14 cellular contexts compared by ENCODE assay signal in genomic region chr7:44976746-44977196, GRCh38. TPM values are rescaled to one million over a fixed set of nuclear protein-coding genes. Genes with fewer than 3 reads are reported as not detected.
DNase-seq lines count a peak whose midpoint lies in the region; ATAC-seq and TF ChIP-seq lines count a peak whose summit lies in the region.
"Had no signal": no experiment of that assay in that cellular context is flagged by ENCODE, and none has a peak within 500 bp of the region (broad histone marks: within the 10 kb centered on the region; RNA-seq: fewer than 3 reads in every experiment).

No MANE protein-coding gene starts in this region.

- H2BK5ac ChIP-seq in mesendoderm (ENCODE audit: low read length) = no peak overlapping the region

- DNase-seq in activated naive CD4-positive, alpha-beta T cell (lab: John Stamatoyannopoulos, UW) = no peak
- DNase-seq in effector memory CD8-positive, alpha-beta T cell = no peak
- DNase-seq in upper lobe of right lung (no peak), mesendoderm (no peak)
- DNase-seq: NCI-H2029, NCI-H69 had no signal

- peaks cover 27% of the 10 kb centered on the region for H3F3A ChIP-seq in SU-DHL-6 (ENCODE audit: insufficient read depth)

- no peaks in the 10 kb centered on the region for H4K20me1 ChIP-seq in SU-DHL-6 (ENCODE audit: low read depth, low read length)

- H3K23ac ChIP-seq in mesendoderm (ENCODE audit: low read length) = no peak overlapping the region

- WGBS in mesendoderm (ENCODE audit: extremely low coverage, insufficient coverage, low lambda C conversion rate) = no CpG with 5 or more reads among the region's 17 CpGs

- H2AK5ac ChIP-seq in mesendoderm (ENCODE audit: low read length) = no peak overlapping the region

- H3K79me1 ChIP-seq in mesendoderm (ENCODE audit: low read length) = no peaks in the 10 kb centered on the region

- no peak overlapping the region for H4K5ac ChIP-seq in mesendoderm (ENCODE audit: low read length)

- H3K27ac Mint-ChIP-seq in activated naive CD4-positive, alpha-beta T cell treated with anti-CD3 and anti-CD28 coated beads, Interleukin-2, amount 50 U/mL, for 24 hours = peak overlapping the region; percentile 37
- H3K27ac Mint-ChIP-seq in effector memory CD8-positive, alpha-beta T cell = peak overlapping the region; percentile 98

- H3K18ac ChIP-seq in mesendoderm (ENCODE audit: low read length) = no peak overlapping the region

- H3K4me1 ChIP-seq in upper lobe of right lung = peaks cover 34% of the 10 kb centered on the region
- no peaks in the 10 kb centered on the region for H3K4me1 ChIP-seq in mesendoderm (ENCODE audit: control insufficient read depth, low read depth, low read length)

- intact Hi-C loops in upper lobe of right lung (cut with DNase I) = no loop called here

- H3K4me1 Mint-ChIP-seq in activated naive CD4-positive, alpha-beta T cell treated with anti-CD3 and anti-CD28 coated beads, Interleukin-2, amount 50 U/mL, for 24 hours = peaks cover 78% of the 10 kb centered on the region
- peaks cover 47 to 73% of the 10 kb centered on the region in 2 donors for H3K4me1 Mint-ChIP-seq in effector memory CD8-positive, alpha-beta T cell (ENCODE audit: low read depth in 2 of 2)

- no peaks in the 10 kb centered on the region for H3K27me3 ChIP-seq in SU-DHL-6 (ENCODE audit: low read length)
- H3K27me3 ChIP-seq in upper lobe of right lung = no peaks in the 10 kb centered on the region
- no peaks in the 10 kb centered on the region for H3K27me3 ChIP-seq in mesendoderm (ENCODE audit: insufficient read depth, low read length, poor library complexity)
- H3K27me3 ChIP-seq: gastroesophageal sphincter, vagina had no signal

- no peaks in the 10 kb centered on the region for H3K9me2 ChIP-seq in SU-DHL-6 (replicated peaks; ENCODE audit: insufficient read depth, low read length)

- no peak overlapping the region for H2AFZ ChIP-seq in SU-DHL-6 (ENCODE audit: low read depth, low read length, severe bottlenecking)

- no peak overlapping the region for H2BK120ac ChIP-seq in mesendoderm (ENCODE audit: low read depth, low read length)

- H4K8ac ChIP-seq in mesendoderm (ENCODE audit: low read depth, low read length) = no peak overlapping the region

- H3K4ac ChIP-seq in mesendoderm (ENCODE audit: low read depth, low read length) = no peak overlapping the region

- peak overlapping the region; percentile 92 for H3K4me3 Mint-ChIP-seq in activated naive CD4-positive, alpha-beta T cell treated with anti-CD3 and anti-CD28 coated beads, Interleukin-2, amount 50 U/mL, for 24 hours
- H3K4me3 Mint-ChIP-seq in effector memory CD8-positive, alpha-beta T cell = peak overlapping the region; percentile 99

- peaks cover 6% of the 10 kb centered on the region for H3K36me3 Mint-ChIP-seq in activated naive CD4-positive, alpha-beta T cell treated with anti-CD3 and anti-CD28 coated beads, Interleukin-2, amount 50 U/mL, for 24 hours
- H3K36me3 Mint-ChIP-seq in effector memory CD8-positive, alpha-beta T cell (ENCODE audit: insufficient read depth) = peaks cover 91% of the 10 kb centered on the region

- H3K9ac ChIP-seq in SU-DHL-6 (ENCODE audit: low read length) (peak overlapping the region; percentile 85), mesendoderm (ENCODE audit: low read length) (no peak overlapping the region)

- H3K4me3 ChIP-seq in SU-DHL-6 (ENCODE audit: insufficient read depth, low read length, poor library complexity, severe bottlenecking) (no peak overlapping the region), upper lobe of right lung (peak overlapping the region; percentile 42), mesendoderm (ENCODE audit: low read length) (no peak overlapping the region)

- H3K79me2 ChIP-seq in SU-DHL-6 (ENCODE audit: insufficient read depth, low read length) (peaks cover 27% of the 10 kb centered on the region), mesendoderm (ENCODE audit: control insufficient read depth, insufficient read depth, low read length) (no peaks in the 10 kb centered on the region)

- no peak overlapping the region for H2BK15ac ChIP-seq in mesendoderm (replicated peaks; ENCODE audit: low read depth)

- H3K27ac ChIP-seq in SU-DHL-6 (ENCODE audit: low read depth, low read length) = peak overlapping the region; percentile 95
- no peak overlapping the region for H3K27ac ChIP-seq in upper lobe of right lung
- H3K27ac ChIP-seq in mesendoderm (ENCODE audit: low read depth, low read length) = no peak overlapping the region

- H3K9me3 ChIP-seq in SU-DHL-6 (ENCODE audit: insufficient read depth, low read length) (no peaks in the 10 kb centered on the region), upper lobe of right lung (no peaks in the 10 kb centered on the region)
- H3K9me3 ChIP-seq: gastroesophageal sphincter, vagina had no signal

- H3K9me3 Mint-ChIP-seq in activated naive CD4-positive, alpha-beta T cell treated with anti-CD3 and anti-CD28 coated beads, Interleukin-2, amount 50 U/mL, for 24 hours = no peaks in the 10 kb centered on the region
- no peaks in the 10 kb centered on the region for H3K9me3 Mint-ChIP-seq in effector memory CD8-positive, alpha-beta T cell

- no peaks in the 10 kb centered on the region for H3K36me3 ChIP-seq in SU-DHL-6 (ENCODE audit: low read length)
- H3K36me3 ChIP-seq in upper lobe of right lung = no peaks in the 10 kb centered on the region
- no peaks in the 10 kb centered on the region for H3K36me3 ChIP-seq in mesendoderm (ENCODE audit: control insufficient read depth, insufficient read depth, low read length)

- TF ChIP-seq CTCF in SU-DHL-6 (IDR thresholded peaks at IDR 0.05; ENCODE audit: insufficient read depth, low read length, poor library complexity, severe bottlenecking) (no peak), upper lobe of right lung (IDR thresholded peaks at IDR 0.05) (no peak)

- no peaks in the 10 kb centered on the region for H3K27me3 Mint-ChIP-seq in activated naive CD4-positive, alpha-beta T cell treated with anti-CD3 and anti-CD28 coated beads, Interleukin-2, amount 50 U/mL, for 24 hours
- no peaks in the 10 kb centered on the region for H3K27me3 Mint-ChIP-seq in effector memory CD8-positive, alpha-beta T cell

- peak overlapping the region; percentile 75 for H3K4me2 ChIP-seq in SU-DHL-6 (ENCODE audit: low read depth, low read length, poor library complexity, severe bottlenecking)
- no peak overlapping the region for H3K4me2 ChIP-seq in mesendoderm (ENCODE audit: low read length)

- no peak for ATAC-seq in effector memory CD8-positive, alpha-beta T cell (replicated peaks)
- no peak for ATAC-seq in upper lobe of right lung
- ATAC-seq in GM19463 (IDR thresholded peaks at IDR 0.05; ENCODE audit: unreplicated experiment) = no peak
- no peak for ATAC-seq in HG02938 (IDR thresholded peaks at IDR 0.05; ENCODE audit: unreplicated experiment)
- ATAC-seq: gastroesophageal sphincter, Right ventricle myocardium inferior had no signal

- no peak overlapping the region for H3K56ac ChIP-seq in mesendoderm (ENCODE audit: low read length)

RNA-seq across cellular contexts. Expression of gene MYO1G, which starts 2.0 kb away (rescaled TPM):
- total RNA-seq in upper lobe of right lung = 21.0 TPM
- 0.04 TPM for polyA plus RNA-seq in mesendoderm (2013, experiment 1 of 2)
- polyA plus RNA-seq in mesendoderm (2013, experiment 2 of 2) = 0.04 TPM
- total RNA-seq: LHCN-M2 had no signal

RNA-seq across cellular contexts. Expression of gene CCM2, which starts 23.2 kb away (rescaled TPM):
- 40.2 TPM for total RNA-seq in upper lobe of right lung
- 20.7 TPM for polyA plus RNA-seq in mesendoderm (2013, experiment 1 of 2)
- 20.4 TPM for polyA plus RNA-seq in mesendoderm (2013, experiment 2 of 2)
